26 cellular contexts compared by ENCODE assay signal in the genomic region with DNA sequence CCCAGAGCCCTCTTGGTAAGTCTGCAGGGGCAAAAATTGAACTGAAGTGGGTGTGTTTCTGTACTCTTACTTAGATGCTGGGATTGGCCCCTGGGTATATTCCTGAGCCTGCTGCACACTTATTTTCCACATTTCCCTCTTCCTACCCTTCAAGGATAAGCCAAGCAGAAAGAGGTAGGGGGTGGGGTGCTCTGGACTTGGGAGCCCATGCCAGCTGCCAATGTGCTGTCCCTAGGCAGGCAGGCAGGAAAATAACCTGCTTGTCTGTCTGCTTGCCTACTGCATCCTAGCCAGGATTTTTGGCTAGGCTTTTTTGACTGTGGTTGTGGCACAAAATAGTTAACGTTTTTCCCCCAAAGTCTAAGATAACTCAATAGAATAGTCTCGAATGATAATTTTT.
"Had no signal": no experiment of that assay in that cellular context is flagged by ENCODE, and none has a peak within 500 bp of the region (broad histone marks: within the 10 kb centered on the region; RNA-seq: fewer than 3 reads in every experiment).

No MANE protein-coding gene starts in this region.

- FAIRE-seq: endothelial cell of umbilical vein had no signal

- H3K27ac ChIP-seq: ascending aorta, cardiac muscle cell, colonic mucosa, epithelial cell of prostate, esophagus squamous epithelium, gastroesophageal sphincter had no signal

- DNase-seq: activated CD4-positive, alpha-beta memory T cell treated with anti-CD3 and anti-CD28 coated beads for 36 hours; activated CD4-positive, alpha-beta T cell treated with anti-CD3 and anti-CD28 coated beads for 36 hours; activated CD4-positive, CD25-positive, alpha-beta regulatory T cell; activated CD4-positive, CD25-positive, alpha-beta regulatory T cell treated with anti-CD3 and anti-CD28 coated beads, Interleukin-2, amount 50 U/mL, for 72 hours; activated CD8-positive, alpha-beta memory T cell treated with anti-CD3 and anti-CD28 coated beads, Interleukin-2, amount 10 ng/mL, durations not matched to agents 7 days and 5 days; activated CD8-positive, alpha-beta memory T cell treated with anti-CD3 and anti-CD28 coated beads, Interleukin-2, amount 50 U/mL, for 4 hours; activated CD8-positive, alpha-beta T cell treated with anti-CD3 and anti-CD28 coated beads, Interleukin-2, amount 10 ng/mL, durations not matched to agents 7 days and 5 days; activated gamma-delta T cell; activated naive CD4-positive, alpha-beta T cell; activated naive CD4-positive, alpha-beta T cell treated with anti-CD3 and anti-CD28 coated beads, Interleukin-2, amount 10 ng/mL, durations not matched to agents 7 days and 5 days; activated naive CD8-positive, alpha-beta T cell treated with anti-CD3 and anti-CD28 coated beads, Interleukin-2, amount 10 ng/mL, durations not matched to agents 7 days and 5 days; activated T-cell treated with anti-CD3 and anti-CD28 coated beads, Interleukin-2, amount 50 U/mL, for 1 hour; activated T-cell treated with anti-CD3 and anti-CD28 coated beads, Interleukin-2, amount 50 U/mL, for 48 hours; central memory CD4-positive, alpha-beta T cell; cerebellar nuclear complex; colonic mucosa; effector CD8-positive, alpha-beta T cell; esophagus squamous epithelium; foreskin melanocyte; T-helper 2 cell had no signal

- H3K27me3 ChIP-seq: ascending aorta, breast epithelium, cardiac muscle cell, colonic mucosa, gastroesophageal sphincter had no signal

- H3K36me3 ChIP-seq: ascending aorta, breast epithelium, cardiac muscle cell, colonic mucosa, esophagus squamous epithelium, gastroesophageal sphincter had no signal

- H3K4me3 ChIP-seq: ascending aorta, breast epithelium, cardiac muscle cell, colonic mucosa, esophagus squamous epithelium, gastroesophageal sphincter had no signal

- H3K9me3 ChIP-seq: ascending aorta, breast epithelium, colonic mucosa, esophagus squamous epithelium, gastroesophageal sphincter had no signal

- H3K4me1 ChIP-seq: ascending aorta, breast epithelium, colonic mucosa, esophagus squamous epithelium, gastroesophageal sphincter had no signal
